Comparison of ENCODE assay signal across 8 cellular contexts in the genomic region with DNA sequence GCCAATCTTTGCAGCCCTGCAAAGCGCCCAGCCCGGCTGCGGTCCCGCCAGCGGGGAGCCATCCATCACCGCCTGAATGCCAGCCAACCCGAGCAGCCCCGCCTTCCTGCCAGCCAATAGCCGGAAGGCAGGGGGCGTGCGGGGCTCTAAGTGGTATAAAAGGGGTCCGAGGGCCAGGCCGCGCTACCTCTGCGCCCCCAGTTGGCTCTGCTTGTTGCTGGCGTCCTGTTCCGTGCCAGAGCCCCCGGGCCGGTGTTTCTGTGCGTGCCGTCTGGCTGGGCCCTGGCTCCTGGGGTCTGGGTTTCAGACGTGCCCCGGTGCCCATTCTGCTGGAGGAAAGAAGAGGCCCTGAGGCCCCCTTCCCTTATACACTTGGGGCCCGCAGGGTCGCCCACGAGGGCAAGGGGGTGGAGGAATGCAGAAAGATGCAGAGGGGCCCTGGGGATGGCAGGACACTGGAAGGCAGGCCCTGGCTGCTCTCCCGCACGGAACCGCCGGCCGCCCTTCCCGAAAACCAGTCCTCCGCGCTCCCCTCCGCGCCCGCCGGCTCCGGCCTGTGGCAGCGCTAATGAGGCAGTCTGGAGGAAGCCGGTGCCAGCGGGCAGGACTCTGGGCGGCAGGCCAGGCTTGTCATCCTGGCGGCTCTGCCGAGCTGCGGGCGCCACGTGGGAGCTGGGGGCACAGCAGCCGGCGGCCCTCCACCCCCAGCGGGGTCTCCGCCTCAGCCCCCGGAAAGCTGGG. TPM values are rescaled to one million over a fixed set of nuclear protein-coding genes. Genes with fewer than 3 reads are reported as not detected.
A peak's percentile ranks its signal among the peaks of the same experiment; 100 is the strongest.
DNase-seq lines count a peak whose midpoint lies in the region; ATAC-seq and TF ChIP-seq lines count a peak whose summit lies in the region.

No MANE protein-coding gene starts in this region.

- no peaks in the 10 kb centered on the region for H3K9me3 Mint-ChIP-seq in activated T-helper 17 cell treated with anti-CD3 and anti-CD28 coated beads, Interleukin-2, amount 50 U/mL, for 72 hours

- peak overlapping the region; percentile 95 for H3K4me2 ChIP-seq in fibroblast of lung (ENCODE audit: extremely low read depth, insufficient read depth, low read length)

- peak; percentile 17 for ATAC-seq in activated T-helper 17 cell treated with anti-CD3 and anti-CD28 coated beads, Interleukin-2, amount 50 U/mL, for 72 hours (replicated peaks)
- no peak for ATAC-seq in GM18498 (IDR thresholded peaks at IDR 0.05; ENCODE audit: unreplicated experiment)

- peaks cover 5% of the 10 kb centered on the region for H3K36me3 Mint-ChIP-seq in activated T-helper 17 cell treated with anti-CD3 and anti-CD28 coated beads, Interleukin-2, amount 50 U/mL, for 72 hours (ENCODE audit: low read depth)

- peaks cover 8% of the 10 kb centered on the region for H3K27me3 Mint-ChIP-seq in activated T-helper 17 cell treated with anti-CD3 and anti-CD28 coated beads, Interleukin-2, amount 50 U/mL, for 72 hours

- H2AFZ ChIP-seq in fibroblast of lung (ENCODE audit: low read length): peak overlapping the region; percentile 14

- no peak overlapping the region for H3K27ac Mint-ChIP-seq in activated T-helper 17 cell treated with anti-CD3 and anti-CD28 coated beads, Interleukin-2, amount 50 U/mL, for 72 hours

- H3K27me3 ChIP-seq in HUES6 (ENCODE audit: control insufficient read depth, insufficient read depth, low read length): peaks cover 23% of the 10 kb centered on the region
- H3K27me3 ChIP-seq in fibroblast of lung (ENCODE audit: control insufficient read depth, insufficient read depth, low read length): no peaks in the 10 kb centered on the region
- no peaks in the 10 kb centered on the region for H3K27me3 ChIP-seq in mucosa of stomach (ENCODE audit: control insufficient read depth, insufficient read depth, low read length)

- peak overlapping the region; percentile 22 for H3K9ac ChIP-seq in HUES6 (ENCODE audit: low read length)
- H3K9ac ChIP-seq in fibroblast of lung (ENCODE audit: insufficient read depth, low read length): no peak overlapping the region
- H3K9ac ChIP-seq in mucosa of stomach (ENCODE audit: low read length): peak overlapping the region; percentile 50

- peak overlapping the region; percentile 63 for H3K4me3 ChIP-seq in HUES6 (ENCODE audit: low read depth, low read length)
- H3K4me3 ChIP-seq in fibroblast of lung (replicated peaks in 1 of 4; ENCODE audit: control extremely low read depth in 1 of 4, insufficient read depth in 1 of 4, low read depth in 3 of 4, low read length in 4 of 4): peak overlapping the region; percentile 28 to 54 (median 44)
- no peak overlapping the region for H3K4me3 ChIP-seq in mucosa of stomach (ENCODE audit: low read length)

- DNase-seq in C1 segment of cervical spinal cord (lab: John Stamatoyannopoulos, UW) (peak in 13 of 14 donors; percentile 39 to 90 (median 79)), NOMO-1 treated with DMSO at 0.1 percent for 48 hours (lab: John Stamatoyannopoulos, UW; ENCODE audit: unreplicated experiment) (peak; percentile 52), fibroblast of lung (ENCODE audit: low read depth in 2 of 2) (peak; percentile 56 to 65)

- H4K20me1 ChIP-seq in fibroblast of lung (ENCODE audit: control insufficient read depth, extremely low read depth, insufficient read depth, low read length): no peaks in the 10 kb centered on the region

- no peaks in the 10 kb centered on the region for H3K36me3 ChIP-seq in HUES6 (ENCODE audit: control insufficient read depth, insufficient read depth, low read length)
- H3K36me3 ChIP-seq in fibroblast of lung (ENCODE audit: control insufficient read depth, insufficient read depth, low read length): no peaks in the 10 kb centered on the region
- H3K36me3 ChIP-seq in mucosa of stomach (ENCODE audit: control insufficient read depth, insufficient read depth, low read length): no peaks in the 10 kb centered on the region

- H3K79me2 ChIP-seq in fibroblast of lung (ENCODE audit: control insufficient read depth, insufficient read depth, low read length): no peaks in the 10 kb centered on the region

- H3K4me1 ChIP-seq in HUES6 (ENCODE audit: control insufficient read depth, insufficient read depth, low read length): peaks cover 19% of the 10 kb centered on the region
- peaks cover 23% of the 10 kb centered on the region for H3K4me1 ChIP-seq in fibroblast of lung (ENCODE audit: control insufficient read depth, extremely low read depth, insufficient read depth, low read length)
- H3K4me1 ChIP-seq in mucosa of stomach (ENCODE audit: control insufficient read depth, insufficient read depth, low read length): peaks cover 38% of the 10 kb centered on the region

- H3K27ac ChIP-seq in HUES6 (ENCODE audit: low read depth, low read length) (no peak overlapping the region), fibroblast of lung (ENCODE audit: insufficient read depth, low read length) (peak overlapping the region; percentile 49), temporal lobe (ENCODE audit: low read depth, low read length) (peak overlapping the region; percentile 80)

- H3K4me1 Mint-ChIP-seq in activated T-helper 17 cell treated with anti-CD3 and anti-CD28 coated beads, Interleukin-2, amount 50 U/mL, for 72 hours: peaks cover 11% of the 10 kb centered on the region

- peak in 1 of 2 donors; percentile 20 for TF ChIP-seq CTCF in fibroblast of lung (conservative IDR thresholded peaks at IDR 0.05 in 1 of 2, IDR thresholded peaks at IDR 0.05 in 1 of 2; ENCODE audit: low read depth in 1 of 2, low read length in 2 of 2)

- peak overlapping the region; percentile 93 for H3K4me3 Mint-ChIP-seq in activated T-helper 17 cell treated with anti-CD3 and anti-CD28 coated beads, Interleukin-2, amount 50 U/mL, for 72 hours

- H3K9me3 ChIP-seq in HUES6 (ENCODE audit: control insufficient read depth, insufficient read depth, low read depth, low read length) (no peaks in the 10 kb centered on the region), fibroblast of lung (ENCODE audit: control insufficient read depth, insufficient read depth, low read depth, low read length) (no peaks in the 10 kb centered on the region), mucosa of stomach (ENCODE audit: control insufficient read depth, low read length) (no peaks in the 10 kb centered on the region)

RNA-seq across cellular contexts. Expression of gene COPZ2, which starts 14.0 kb away (rescaled TPM):
- 1 to 10 TPM; 1.3 to 2.0 TPM for total RNA-seq in activated T-helper 17 cell treated with anti-CD3 and anti-CD28 coated beads, Interleukin-2, amount 50 U/mL, for 72 hours
- total RNA-seq in fibroblast of lung (49.8 and 63.1 TPM in 2 replicates), temporal lobe (2.0 TPM)
- 97.9 and 104 TPM in 2 replicates for polyA plus RNA-seq in fibroblast of lung
- polyA plus RNA-seq in fibroblast of lung (2012): 130 and 148 TPM in 2 replicates
- polyA minus RNA-seq in fibroblast of lung (ENCODE audit: low replicate concordance): 61.9 and 91.5 TPM in 2 replicates

RNA-seq across cellular contexts. Expression of gene NFE2L1, which starts 24.6 kb away (rescaled TPM):
- total RNA-seq in activated T-helper 17 cell treated with anti-CD3 and anti-CD28 coated beads, Interleukin-2, amount 50 U/mL, for 72 hours: 10 to 100 TPM; 77.7 to 91.8 TPM
- total RNA-seq in fibroblast of lung: 90.4 and 162 TPM in 2 replicates
- 170 and 200 TPM in 2 replicates for polyA plus RNA-seq in fibroblast of lung
- polyA plus RNA-seq in fibroblast of lung (2012): 119 and 162 TPM in 2 replicates
- 172 and 227 TPM in 2 replicates for polyA minus RNA-seq in fibroblast of lung (ENCODE audit: low replicate concordance)
- 33.2 TPM for total RNA-seq in temporal lobe

RNA-seq across cellular contexts. Expression of gene CDK5RAP3, which starts 52.7 kb away (rescaled TPM):
- total RNA-seq in activated T-helper 17 cell treated with anti-CD3 and anti-CD28 coated beads, Interleukin-2, amount 50 U/mL, for 72 hours: 100 to 1,000 TPM; 139 to 216 TPM
- total RNA-seq in fibroblast of lung (72.2 and 118 TPM in 2 replicates), temporal lobe (67.6 TPM)
- 57.1 and 58.1 TPM in 2 replicates for polyA plus RNA-seq in fibroblast of lung
- 76.4 and 78.4 TPM in 2 replicates for polyA plus RNA-seq in fibroblast of lung (2012)
- polyA minus RNA-seq in fibroblast of lung (ENCODE audit: low replicate concordance): 22.1 and 73.3 TPM in 2 replicates

Comparison
In these comparisons a context has a peak if more than half of its experiments do, and no peak if none do; other contexts are left out.
1. RNA of gene COPZ2, which starts 14.0 kb away (total RNA-seq): 49.8 to 63.1 TPM in fibroblast of lung; 2.0 TPM in temporal lobe (single experiment) and 1.3 to 2.0 TPM in activated T-helper 17 cell treated with anti-CD3 and anti-CD28 coated beads, Interleukin-2, amount 50 U/mL, for 72 hours; every median in the first group is over 10 times any median in the second.
2. Peak in every context shown above with its lines, with median percentiles within 50 percentile points of each other: DNase-seq.